ENCODE assay signal across 1 cellular context in the genomic region with DNA sequence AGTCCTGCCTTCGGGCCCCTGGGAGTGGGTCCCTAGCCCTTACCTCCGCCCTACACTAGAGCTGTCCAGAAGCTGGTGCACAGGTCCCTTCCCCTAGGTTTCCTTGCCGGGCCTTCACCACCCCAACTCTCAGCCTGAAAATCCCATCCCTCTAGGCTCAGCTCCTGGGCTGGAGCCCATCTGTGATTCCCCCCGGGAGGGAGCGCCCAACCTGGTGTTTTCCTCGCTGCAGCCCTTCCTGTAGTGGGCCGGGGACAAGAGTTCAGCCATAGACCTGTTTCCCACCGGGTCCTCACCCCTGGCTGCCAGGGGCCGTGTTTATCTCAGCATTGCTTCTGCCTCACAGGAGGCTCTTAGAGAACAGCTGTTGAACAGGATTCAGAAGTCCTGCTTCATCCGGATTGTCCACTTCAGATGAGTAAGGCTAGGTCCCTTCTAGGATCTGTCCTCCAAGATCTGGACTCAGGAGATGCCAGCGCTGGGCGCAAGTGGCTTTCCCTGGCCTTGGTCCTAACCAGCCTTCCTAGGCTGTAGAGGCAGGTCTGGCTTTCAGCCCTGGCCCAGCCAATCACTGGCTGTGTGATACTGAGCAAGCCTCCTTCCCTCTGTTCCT.
TF ChIP-seq lines count a peak whose summit lies in the region.

No MANE protein-coding gene starts in this region.

TF ChIP-seq in endothelial cell of umbilical vein, 7 proteins besides CTCF, POLR2A, EP300 and RAD21:
- TF ChIP-seq MYC (IDR thresholded peaks at IDR 0.05; ENCODE audit: low read depth, low read length) (no peak), FOS (IDR thresholded peaks at IDR 0.05; ENCODE audit: borderline replicate concordance, insufficient read depth, low read length) (no peak), EZH2 (IDR thresholded peaks at IDR 0.05; ENCODE audit: borderline replicate concordance, low read depth, low read length, severe bottlenecking) (no peak), GATA2 (IDR thresholded peaks at IDR 0.05; ENCODE audit: insufficient read depth, insufficient read length, low read depth, low read length) (no peak), POLR2AphosphoS5 (IDR thresholded peaks at IDR 0.05; ENCODE audit: insufficient read depth, low read depth, low read length) (no peak), JUN (IDR thresholded peaks at IDR 0.05; ENCODE audit: borderline replicate concordance, insufficient read depth, insufficient read length, low read depth) (no peak)
- TF ChIP-seq, protein P1, sequence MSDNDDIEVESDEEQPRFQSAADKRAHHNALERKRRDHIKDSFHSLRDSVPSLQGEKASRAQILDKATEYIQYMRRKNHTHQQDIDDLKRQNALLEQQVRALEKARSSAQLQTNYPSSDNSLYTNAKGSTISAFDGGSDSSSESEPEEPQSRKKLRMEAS (IDR thresholded peaks at IDR 0.05; ENCODE audit: insufficient read depth, insufficient read length): no peak
TF ChIP-seq in endothelial cell of umbilical vein: peak in this region for 0.
